ENCODE assay signal across 1 cellular context in the genomic region with DNA sequence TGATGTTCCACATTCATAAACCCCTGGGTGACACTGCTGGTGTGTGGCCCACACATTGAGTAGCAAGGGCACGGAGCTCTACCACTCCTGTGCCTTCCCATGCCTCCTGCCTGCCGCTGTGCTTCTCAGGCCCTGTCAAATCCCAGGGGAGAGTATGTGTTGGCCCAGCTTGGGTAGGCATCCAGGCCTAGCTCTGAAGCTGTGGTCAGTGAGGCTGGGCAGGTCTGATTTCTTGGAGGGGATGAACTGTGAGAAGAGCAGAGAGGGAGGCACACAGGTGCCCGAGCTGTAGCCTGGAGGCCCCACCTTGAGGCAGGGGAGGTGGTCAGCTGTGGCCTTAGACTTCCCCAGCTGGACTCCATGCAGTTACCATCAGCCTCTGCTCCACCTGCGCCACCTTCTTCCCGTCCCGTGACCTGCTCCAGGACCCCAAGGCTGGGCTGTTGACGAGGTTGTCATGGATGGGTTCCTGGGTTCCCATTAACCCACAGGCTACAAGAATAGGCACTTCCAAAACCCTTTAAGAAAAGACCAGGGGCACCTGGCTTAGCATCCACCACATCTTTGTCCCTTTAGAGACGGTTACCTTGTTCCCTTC.
TF ChIP-seq lines count a peak whose summit lies in the region.

No MANE protein-coding gene starts in this region.

TF ChIP-seq in IMR-90, 13 proteins besides CTCF, POLR2A, EP300 and RAD21:
- no peak for TF ChIP-seq RCOR1 (IDR thresholded peaks at IDR 0.05; ENCODE audit: insufficient replicate concordance, low read length)
- no peak for TF ChIP-seq MAFK (IDR thresholded peaks at IDR 0.05; ENCODE audit: low read depth, low read length)
- no peak for TF ChIP-seq RFX5 (IDR thresholded peaks at IDR 0.05; ENCODE audit: low read depth, low read length)
- TF ChIP-seq, protein P1, sequence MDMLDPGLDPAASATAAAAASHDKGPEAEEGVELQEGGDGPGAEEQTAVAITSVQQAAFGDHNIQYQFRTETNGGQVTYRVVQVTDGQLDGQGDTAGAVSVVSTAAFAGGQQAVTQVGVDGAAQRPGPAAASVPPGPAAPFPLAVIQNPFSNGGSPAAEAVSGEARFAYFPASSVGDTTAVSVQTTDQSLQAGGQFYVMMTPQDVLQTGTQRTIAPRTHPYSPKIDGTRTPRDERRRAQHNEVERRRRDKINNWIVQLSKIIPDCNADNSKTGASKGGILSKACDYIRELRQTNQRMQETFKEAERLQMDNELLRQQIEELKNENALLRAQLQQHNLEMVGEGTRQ (IDR thresholded peaks at IDR 0.05; ENCODE audit: low read depth, low read length), result no peak
- TF ChIP-seq BHLHE40 (IDR thresholded peaks at IDR 0.05; ENCODE audit: low read depth, low read length), result no peak
- TF ChIP-seq MXI1 (IDR thresholded peaks at IDR 0.05; ENCODE audit: borderline replicate concordance, low read depth, low read length), result no peak
- no peak for TF ChIP-seq CHD1 (IDR thresholded peaks at IDR 0.05; ENCODE audit: low read depth, low read length)
- TF ChIP-seq SMC3 (IDR thresholded peaks at IDR 0.05; ENCODE audit: low read depth, low read length), result no peak
